ENCODE assay signal across 8 cellular contexts in the genomic region with DNA sequence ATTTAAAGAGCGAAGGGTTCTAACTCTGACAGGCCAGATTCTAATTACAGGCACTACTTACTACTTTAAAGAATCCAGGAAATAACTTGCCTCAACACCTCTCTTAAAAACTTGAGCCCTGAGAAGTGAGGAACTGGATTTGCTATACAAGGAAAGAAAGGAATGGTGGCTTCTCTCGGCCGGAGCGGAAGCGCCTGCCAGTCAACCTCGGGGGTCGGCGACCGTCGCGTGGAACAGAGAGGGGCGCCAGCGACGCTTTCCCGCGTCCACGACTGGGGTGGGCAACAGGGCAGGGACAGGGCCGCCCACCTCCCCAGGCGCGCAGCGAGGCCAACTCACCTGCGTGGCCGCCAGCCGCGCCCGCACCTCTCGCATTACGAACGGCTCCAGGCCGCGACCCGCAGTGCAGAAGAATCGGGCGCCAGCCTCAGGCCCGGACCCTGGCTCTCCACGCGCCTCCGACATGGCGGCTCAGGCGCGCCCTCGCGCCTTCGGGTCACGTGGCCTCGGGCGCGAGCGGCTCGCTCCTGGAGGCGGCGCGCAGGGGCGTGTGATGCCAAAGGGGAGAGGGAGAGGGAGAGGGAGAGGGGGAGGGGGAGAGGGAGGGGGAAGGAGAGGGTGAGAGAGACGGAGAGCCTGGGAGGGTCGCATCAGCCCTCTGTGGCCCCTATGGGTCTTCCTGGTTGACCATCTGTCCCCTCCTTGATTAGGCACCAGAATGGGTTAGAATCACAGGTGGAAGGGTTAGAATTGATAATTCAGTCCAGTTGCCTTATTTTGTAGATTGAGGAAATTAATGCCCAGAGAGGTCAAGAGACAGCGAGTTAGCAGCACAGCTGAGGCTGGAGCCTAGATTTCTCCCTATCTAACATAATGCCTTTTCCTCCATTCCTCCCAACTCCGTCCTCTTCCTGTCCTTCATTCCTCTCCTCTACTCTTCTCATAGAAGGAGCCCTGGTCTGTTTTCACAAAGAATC. TPM values are rescaled to one million over a fixed set of nuclear protein-coding genes. Genes with fewer than 3 reads are reported as not detected.
A peak's percentile ranks its signal among the peaks of the same experiment; 100 is the strongest.
DNase-seq lines count a peak whose midpoint lies in the region; ATAC-seq and TF ChIP-seq lines count a peak whose summit lies in the region.

A gene with protein sequence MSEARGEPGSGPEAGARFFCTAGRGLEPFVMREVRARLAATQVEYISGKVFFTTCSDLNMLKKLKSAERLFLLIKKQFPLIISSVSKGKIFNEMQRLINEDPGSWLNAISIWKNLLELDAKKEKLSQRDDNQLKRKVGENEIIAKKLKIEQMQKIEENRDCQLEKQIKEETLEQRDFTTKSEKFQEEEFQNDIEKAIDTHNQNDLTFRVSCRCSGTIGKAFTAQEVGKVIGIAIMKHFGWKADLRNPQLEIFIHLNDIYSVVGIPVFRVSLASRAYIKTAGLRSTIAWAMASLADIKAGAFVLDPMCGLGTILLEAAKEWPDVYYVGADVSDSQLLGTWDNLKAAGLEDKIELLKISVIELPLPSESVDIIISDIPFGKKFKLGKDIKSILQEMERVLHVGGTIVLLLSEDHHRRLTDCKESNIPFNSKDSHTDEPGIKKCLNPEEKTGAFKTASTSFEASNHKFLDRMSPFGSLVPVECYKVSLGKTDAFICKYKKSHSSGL (minus strand): TSS at position 484 of the 977 bp plus-strand sequence. CDS start 19 bp downstream, at position 465.

- TF ChIP-seq CTCF in AG09319 (IDR thresholded peaks at IDR 0.05; ENCODE audit: low read depth, low read length) (no peak), colonic mucosa (IDR thresholded peaks at IDR 0.05) (no peak)

- no peaks in the 10 kb centered on the region for H3K36me3 ChIP-seq in colonic mucosa

- H3K27ac ChIP-seq in colonic mucosa, result peak within 1 kb of the TSS; percentile 71

- peak within 1 kb of the TSS; percentile 91 for H3K4me3 ChIP-seq in colonic mucosa

- H3K9me3 ChIP-seq in colonic mucosa, result no peaks in the 10 kb centered on the region

- ATAC-seq in GM18873 (IDR thresholded peaks at IDR 0.05; ENCODE audit: low FRiP score, unreplicated experiment) (peak; percentile 57), HG03108 (IDR thresholded peaks at IDR 0.05; ENCODE audit: unreplicated experiment) (peak; percentile 67)

- no peaks in the 10 kb centered on the region for H3K27me3 ChIP-seq in colonic mucosa

- H3K4me1 ChIP-seq in colonic mucosa, result peaks cover 9% of the 10 kb centered on the region

- H3K9ac ChIP-seq in colonic mucosa (ENCODE audit: low read depth in 2 of 2, low read length in 2 of 2), result peak within 1 kb of the TSS; percentile 83 to 93

- intact Hi-C loops in colonic mucosa (cut with DNase I), result no loop called here

- peak; percentile 18 for DNase-seq in AG09319 (ENCODE audit: extremely low read depth, low read depth)
- peak; percentile 66 for DNase-seq in NCI-H345 treated with DMSO at 0.1 percent for 48 hours (lab: John Stamatoyannopoulos, UW; ENCODE audit: unreplicated experiment)
- peak; percentile 55 to 65 for DNase-seq in activated CD4-positive, alpha-beta T cell treated with anti-CD3 and anti-CD28 coated beads for 4 hours
- DNase-seq in colonic mucosa, result peak; percentile 64
- DNase-seq in left kidney (ENCODE audit: low read depth, low spot score), result peak; percentile 94
- DNase-seq in stimulated activated CD4-positive, alpha-beta T cell treated with anti-CD3 and anti-CD28 coated beads, Interleukin-1b, Interleukin-23, amount 100 ng/mL, for 48 hours, result peak; percentile 64

RNA-seq across cellular contexts. Expression of the gene that starts here (rescaled TPM):
- 1 to 10 TPM; 8.0 to 8.3 TPM for total RNA-seq in colonic mucosa

Comparison
In these comparisons a context has a peak if more than half of its experiments do, and no peak if none do; other contexts are left out.
1. Peak in every context shown above with its lines: DNase-seq, ATAC-seq, H3K4me3 ChIP-seq and H3K27ac ChIP-seq.
2. DNase-seq: peak in every context shown above with its lines; median percentile 94 in left kidney; 66 in NCI-H345 treated with DMSO at 0.1 percent for 48 hours; 64 in colonic mucosa; 64 in stimulated activated CD4-positive, alpha-beta T cell treated with anti-CD3 and anti-CD28 coated beads, Interleukin-1b, Interleukin-23, amount 100 ng/mL, for 48 hours; 60 in activated CD4-positive, alpha-beta T cell treated with anti-CD3 and anti-CD28 coated beads for 4 hours; 18 in AG09319.